ENCODE assay signal across 13 cellular contexts in the genomic region with DNA sequence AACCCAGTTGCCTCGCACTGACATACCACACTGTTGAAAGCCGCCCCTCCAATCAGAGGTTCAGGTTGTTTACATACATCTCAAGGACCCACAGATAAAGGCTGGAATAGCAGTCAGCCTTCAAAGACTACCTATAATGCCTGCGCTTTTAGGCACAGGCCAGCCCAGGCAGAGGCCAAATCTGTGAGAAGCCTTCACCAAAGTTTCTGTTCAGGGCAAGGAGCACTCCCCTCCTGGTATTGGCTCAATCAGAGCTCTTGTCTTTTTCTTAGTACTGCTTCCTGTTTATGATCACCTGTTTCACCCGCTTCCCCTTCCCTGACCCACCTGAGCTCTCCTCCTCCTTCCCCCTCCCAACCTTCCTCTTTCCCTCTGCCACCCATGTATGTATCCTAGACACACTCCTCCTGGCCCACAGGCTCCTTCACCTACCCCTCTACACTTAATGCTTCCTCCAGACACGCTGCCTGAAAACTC. TPM values are rescaled to one million over a fixed set of nuclear protein-coding genes. Genes with fewer than 3 reads are reported as not detected.
DNase-seq lines count a peak whose midpoint lies in the region; ATAC-seq, FAIRE-seq and TF ChIP-seq lines count a peak whose summit lies in the region.
"Had no signal": no experiment of that assay in that cellular context is flagged by ENCODE, and none has a peak within 500 bp of the region (broad histone marks: within the 10 kb centered on the region; RNA-seq: fewer than 3 reads in every experiment).

No MANE protein-coding gene starts in this region.

- peaks cover 0 to 18% of the 10 kb centered on the region in 2 experiments; a peak in 3 of 5 replicates for H3K36me3 ChIP-seq in HepG2 (replicated peaks in 1 of 2; ENCODE audit: control insufficient read depth in 1 of 2, insufficient read depth in 2 of 2, low read length in 2 of 2)

- CTCF ChIA-PET in HepG2 (lab: Yijun Ruan, JAX; ENCODE audit: low intra/inter-chr PET ratio, low total read pairs), result no interaction called here

- no peaks in the 10 kb centered on the region for H3K27me3 ChIP-seq in HepG2 (ENCODE audit: control insufficient read depth in 1 of 2, insufficient read depth in 2 of 2, low read length in 2 of 2)

- H3K79me2 ChIP-seq in HepG2 (ENCODE audit: insufficient read depth, low read length), result peaks cover 60% of the 10 kb centered on the region

- no peak overlapping the region for H3K4me3 Mint-ChIP-seq in stimulated activated naive CD8-positive, alpha-beta T cell treated with anti-CD3 and anti-CD28 coated beads, Interleukin-15, Interleukin-2, amounts not matched to agents 100 ng/mL and 50 ng/mL, for 24 hours
- peak overlapping the region; percentile 57 for H3K4me3 Mint-ChIP-seq in activated T-helper 1 cell treated with anti-CD3 and anti-CD28 coated beads, Interleukin-12 subunit alpha, Interleukin-12 subunit beta, Interleukin-2, Interleukin-4 antibody, amounts not matched to agents 30 ng/mL and 10 ng/mL and 1 ng/mL, durations not matched to agents 14 hours and 24 hours and 36 hours

- ATAC-seq in stimulated activated naive CD8-positive, alpha-beta T cell treated with anti-CD3 and anti-CD28 coated beads, Interleukin-15, Interleukin-2, amounts not matched to agents 100 U/mL and 50 U/mL, for 24 hours, result no peak
- ATAC-seq in HepG2, result peak; percentile 56; the same call in 2 of the 3 replicates
- ATAC-seq in HG02840 (IDR thresholded peaks at IDR 0.05; ENCODE audit: low FRiP score, unreplicated experiment), result no peak
- ATAC-seq: PC-3 had no signal

- H4K20me1 ChIP-seq in HepG2 (ENCODE audit: insufficient read depth, low read length), result peaks cover 9% of the 10 kb centered on the region; the same call in 1 of the 2 replicates

- H3K9ac ChIP-seq in HepG2 (ENCODE audit: insufficient read depth, low read depth, low read length), result no peak overlapping the region

- peaks cover 11% of the 10 kb centered on the region for H3K36me3 Mint-ChIP-seq in stimulated activated naive CD8-positive, alpha-beta T cell treated with anti-CD3 and anti-CD28 coated beads, Interleukin-15, Interleukin-2, amounts not matched to agents 100 ng/mL and 50 ng/mL, for 24 hours (ENCODE audit: low read depth)
- peaks cover 24% of the 10 kb centered on the region for H3K36me3 Mint-ChIP-seq in activated T-helper 1 cell treated with anti-CD3 and anti-CD28 coated beads, Interleukin-12 subunit alpha, Interleukin-12 subunit beta, Interleukin-2, Interleukin-4 antibody, amounts not matched to agents 30 ng/mL and 10 ng/mL and 1 ng/mL, durations not matched to agents 14 hours and 24 hours and 36 hours (ENCODE audit: low read depth)

- no peak; a peak in 1 of 4 replicates for TF ChIP-seq POLR2A in HepG2 (IDR thresholded peaks at IDR 0.05; ENCODE audit: insufficient read depth in 1 of 2, low read depth in 2 of 2, low read length in 2 of 2)

- POLR2A ChIA-PET in HepG2 (lab: Yijun Ruan, JAX), result no interaction called here

- peak overlapping the region; percentile 74 for H3K27ac Mint-ChIP-seq in stimulated activated naive CD8-positive, alpha-beta T cell treated with anti-CD3 and anti-CD28 coated beads, Interleukin-15, Interleukin-2, amounts not matched to agents 100 ng/mL and 50 ng/mL, for 24 hours
- peak overlapping the region; percentile 82 for H3K27ac Mint-ChIP-seq in activated T-helper 1 cell treated with anti-CD3 and anti-CD28 coated beads, Interleukin-12 subunit alpha, Interleukin-12 subunit beta, Interleukin-2, Interleukin-4 antibody, amounts not matched to agents 30 ng/mL and 10 ng/mL and 1 ng/mL, durations not matched to agents 14 hours and 24 hours and 36 hours

- no TSS peak for BruUV-seq in HepG2 (replicated peaks; lab: Mats Ljungman, UMichigan)

- WGBS in HepG2 (ENCODE audit: low lambda C conversion rate), result 93% methylated on average over 5 of the region's 5 CpGs

- no peaks in the 10 kb centered on the region for H3K9me3 Mint-ChIP-seq in stimulated activated naive CD8-positive, alpha-beta T cell treated with anti-CD3 and anti-CD28 coated beads, Interleukin-15, Interleukin-2, amounts not matched to agents 100 ng/mL and 50 ng/mL, for 24 hours
- no peaks in the 10 kb centered on the region for H3K9me3 Mint-ChIP-seq in activated T-helper 1 cell treated with anti-CD3 and anti-CD28 coated beads, Interleukin-12 subunit alpha, Interleukin-12 subunit beta, Interleukin-2, Interleukin-4 antibody, amounts not matched to agents 30 ng/mL and 10 ng/mL and 1 ng/mL, durations not matched to agents 14 hours and 24 hours and 36 hours

- H2AFZ ChIP-seq in HepG2 (ENCODE audit: low read length), result no peak overlapping the region

- H3K27me3 Mint-ChIP-seq in stimulated activated naive CD8-positive, alpha-beta T cell treated with anti-CD3 and anti-CD28 coated beads, Interleukin-15, Interleukin-2, amounts not matched to agents 100 ng/mL and 50 ng/mL, for 24 hours, result no peaks in the 10 kb centered on the region
- H3K27me3 Mint-ChIP-seq in activated T-helper 1 cell treated with anti-CD3 and anti-CD28 coated beads, Interleukin-12 subunit alpha, Interleukin-12 subunit beta, Interleukin-2, Interleukin-4 antibody, amounts not matched to agents 30 ng/mL and 10 ng/mL and 1 ng/mL, durations not matched to agents 14 hours and 24 hours and 36 hours (ENCODE audit: insufficient read depth), result no peaks in the 10 kb centered on the region

- DNase-seq in stimulated activated naive CD8-positive, alpha-beta T cell treated with anti-CD3 and anti-CD28 coated beads, Interleukin-15, Interleukin-2, amounts not matched to agents 100 U/mL and 50 U/mL, for 24 hours, result no peak
- DNase-seq in activated T-helper 1 cell treated with anti-CD3 and anti-CD28 coated beads, Interleukin-12 subunit alpha, Interleukin-12 subunit beta, Interleukin-2, Interleukin-4 antibody, amounts not matched to agents 30 ng/mL and 10 ng/mL and 1 ng/mL, durations not matched to agents 14 hours and 24 hours and 36 hours (ENCODE audit: low spot score), result no peak
- no peak for DNase-seq in HepG2 (ENCODE audit: low spot score)
- no peak for DNase-seq in NCI-H2029 treated with DMSO at 0.1 percent for 48 hours (lab: John Stamatoyannopoulos, UW)
- no peak for DNase-seq in activated CD8-positive, alpha-beta memory T cell treated with anti-CD3 and anti-CD28 coated beads, Interleukin-2, amount 50 U/mL, for 48 hours
- DNase-seq in OCI-M2 (lab: John Stamatoyannopoulos, UW; ENCODE audit: unreplicated experiment), result no peak
- DNase-seq: COR-L47, hypothalamus, NCI-H2107, PC-3, retina had no signal

- H3K4me1 ChIP-seq in HepG2 (ENCODE audit: insufficient read depth, low read length), result peaks cover 69% of the 10 kb centered on the region

- in situ Hi-C loops in HepG2 (cut with HindIII; ENCODE audit: extremely low pct_ligation_motif_present, low pct_unique_long_range_greater_than_20kb), result no loop called here

- no peak for TF ChIP-seq CTCF in HepG2 (CRISPR knock-in tag; IDR thresholded peaks at IDR 0.05)

- H3K9me3 ChIP-seq in HepG2 (ENCODE audit: low read length), result no peaks in the 10 kb centered on the region

- no peak overlapping the region for H3K4me2 ChIP-seq in HepG2 (ENCODE audit: low read depth, low read length)

- H3K4me3 ChIP-seq in HepG2 (replicated peaks in 1 of 3; ENCODE audit: insufficient read depth in 1 of 3, low read depth in 2 of 3, low read length in 3 of 3), result no peak overlapping the region

- FAIRE-seq in HepG2 (lab: Jason Lieb, UNC), result no peak

- peak overlapping the region; percentile 22 for H3K27ac ChIP-seq in HepG2 (ENCODE audit: extremely low read length, insufficient read depth, low read length)

- intact Hi-C loops in activated T-helper 1 cell treated with anti-CD3 and anti-CD28 coated beads, Interleukin-12 subunit alpha, Interleukin-12 subunit beta, Interleukin-2, Interleukin-4 antibody, amounts not matched to agents 30 ng/mL and 10 ng/mL and 1 ng/mL, durations not matched to agents 14 hours and 24 hours and 36 hours (cut with micrococcal nuclease), result loop anchor here (2.0 kb wide), 1 partner anchor 31 kb away; no protein-coding TSS in a partner anchor
- intact Hi-C loops in HepG2 (cut with micrococcal nuclease; ENCODE audit: unreplicated experiment), result no loop called here

- peaks cover 57% of the 10 kb centered on the region for H3K4me1 Mint-ChIP-seq in stimulated activated naive CD8-positive, alpha-beta T cell treated with anti-CD3 and anti-CD28 coated beads, Interleukin-15, Interleukin-2, amounts not matched to agents 100 ng/mL and 50 ng/mL, for 24 hours (ENCODE audit: low read depth)
- peaks cover 46% of the 10 kb centered on the region for H3K4me1 Mint-ChIP-seq in activated T-helper 1 cell treated with anti-CD3 and anti-CD28 coated beads, Interleukin-12 subunit alpha, Interleukin-12 subunit beta, Interleukin-2, Interleukin-4 antibody, amounts not matched to agents 30 ng/mL and 10 ng/mL and 1 ng/mL, durations not matched to agents 14 hours and 24 hours and 36 hours (ENCODE audit: low read depth)

- TF ChIP-seq EP300 in HepG2 (IDR thresholded peaks at IDR 0.05; ENCODE audit: low read depth in 2 of 2, low read length in 2 of 2), result no peak
- no peak for TF ChIP-seq EP300 in HepG2 (CRISPR knock-in tag; IDR thresholded peaks at IDR 0.05; ENCODE audit: borderline replicate concordance)

- TF ChIP-seq RAD21 in HepG2 (CRISPR knock-in tag; IDR thresholded peaks at IDR 0.05), result no peak

RNA-seq across cellular contexts. Expression of gene DUSP16, which starts 34.8 kb away (rescaled TPM):
- total RNA-seq in activated T-helper 1 cell treated with anti-CD3 and anti-CD28 coated beads, Interleukin-12 subunit alpha, Interleukin-12 subunit beta, Interleukin-2, Interleukin-4 antibody, amounts not matched to agents 30 ng/mL and 10 ng/mL and 1 ng/mL, durations not matched to agents 14 hours and 24 hours and 36 hours, result 49.3 and 52.0 TPM in 2 replicates
- total RNA-seq in HepG2 (2016; rRNA removed; fragmentation: Illumina TruSeq; extraction: Trizol), result 46.6 and 69.1 TPM in 2 replicates
- 75.4 and 77.4 TPM in 2 replicates for total RNA-seq in HepG2 (2016; cell fraction: cytosol; rRNA removed; fragmentation: Illumina TruSeq; extraction: Trizol; ENCODE audit: low read depth)
- 45.6 and 69.2 TPM in 2 replicates for total RNA-seq in HepG2 (2016; cell fraction: insoluble cytoplasmic fraction; rRNA removed; fragmentation: Illumina TruSeq; extraction: Trizol)
- total RNA-seq in HepG2 (2016; cell fraction: membrane; rRNA removed; fragmentation: Illumina TruSeq; extraction: Trizol), result 44.8 and 48.7 TPM in 2 replicates
- 37.1 and 40.3 TPM in 2 replicates for total RNA-seq in HepG2 (2016; cell fraction: nucleus; rRNA removed; fragmentation: Illumina TruSeq; extraction: Trizol)
- polyA plus RNA-seq in HepG2 (2011; rRNA removed), result 33.8 and 45.7 TPM in 2 replicates
- 38.7 and 54.1 TPM in 2 replicates for polyA plus RNA-seq in HepG2 (2011; cell fraction: cytosol; rRNA removed)
- 18.4 and 20.7 TPM in 2 replicates for polyA plus RNA-seq in HepG2 (2011; cell fraction: nucleus; rRNA removed)
- polyA plus RNA-seq in HepG2 (2012), result 38.8 and 40.2 TPM in 2 replicates
- 2.3 and 2.6 TPM in 2 replicates for polyA plus RNA-seq in HepG2 (2016; cell fraction: cytosol; fragmentation: Illumina TruSeq; extraction: Trizol; ENCODE audit: low read depth)
- polyA plus RNA-seq in HepG2 (2016; cell fraction: insoluble cytoplasmic fraction; fragmentation: Illumina TruSeq; extraction: Trizol; ENCODE audit: low read depth), result 45.8 and 48.8 TPM in 2 replicates
- polyA plus RNA-seq in HepG2 (2016; cell fraction: membrane; fragmentation: Illumina TruSeq; extraction: Trizol; ENCODE audit: low read depth), result 11.5 and 13.5 TPM in 2 replicates
- polyA plus RNA-seq in HepG2 (2016; cell fraction: nucleus; fragmentation: Illumina TruSeq; extraction: Trizol; ENCODE audit: insufficient read depth, low read depth), result 29.0 and 30.6 TPM in 2 replicates
- polyA minus RNA-seq in HepG2 (2011; rRNA and poly(A)+ RNA removed; ENCODE audit: low replicate concordance), result 16.0 and 66.0 TPM in 2 replicates
- polyA minus RNA-seq in HepG2 (2011; cell fraction: cytosol; rRNA and poly(A)+ RNA removed), result 50.3 and 55.0 TPM in 2 replicates
- 53.4 and 59.3 TPM in 2 replicates for polyA minus RNA-seq in HepG2 (2011; cell fraction: nucleus; rRNA and poly(A)+ RNA removed)
